1 cellular context compared by ENCODE assay signal in the genomic region with DNA sequence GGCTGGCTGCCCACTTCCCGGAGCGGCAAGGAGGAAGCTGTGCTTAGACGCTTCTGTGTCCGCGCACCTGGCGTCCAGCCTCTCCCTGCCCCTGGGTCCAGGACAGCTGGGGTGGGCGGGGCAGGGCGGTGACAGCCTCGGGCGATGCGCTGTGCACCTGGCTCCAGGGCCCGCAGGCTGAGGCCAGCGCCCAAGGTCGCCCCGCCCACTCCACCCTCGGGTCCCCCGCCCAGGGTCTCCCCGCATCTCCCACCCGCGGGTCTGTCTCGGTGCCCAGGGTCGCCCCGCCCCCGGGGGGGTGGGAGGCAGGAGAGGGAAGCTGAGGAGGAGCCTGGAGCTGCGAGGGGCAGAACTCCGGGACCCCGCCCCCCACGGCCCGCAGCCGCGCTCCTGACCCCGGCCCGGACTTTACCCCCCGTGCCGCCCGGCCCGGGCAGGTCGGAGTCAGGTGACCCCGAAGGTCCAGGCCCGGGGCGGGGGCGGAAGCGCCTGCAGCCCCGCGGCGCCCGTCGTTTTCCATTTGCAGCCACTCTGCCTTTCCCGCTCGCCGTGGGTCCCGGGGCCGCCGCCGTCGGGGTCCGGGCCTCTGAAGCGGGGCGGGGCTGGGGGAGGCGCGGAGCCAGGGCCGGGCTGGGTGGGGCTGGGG.
A peak's percentile ranks its signal among the peaks of the same experiment; 100 is the strongest.
TF ChIP-seq lines count a peak whose summit lies in the region.

A gene with protein sequence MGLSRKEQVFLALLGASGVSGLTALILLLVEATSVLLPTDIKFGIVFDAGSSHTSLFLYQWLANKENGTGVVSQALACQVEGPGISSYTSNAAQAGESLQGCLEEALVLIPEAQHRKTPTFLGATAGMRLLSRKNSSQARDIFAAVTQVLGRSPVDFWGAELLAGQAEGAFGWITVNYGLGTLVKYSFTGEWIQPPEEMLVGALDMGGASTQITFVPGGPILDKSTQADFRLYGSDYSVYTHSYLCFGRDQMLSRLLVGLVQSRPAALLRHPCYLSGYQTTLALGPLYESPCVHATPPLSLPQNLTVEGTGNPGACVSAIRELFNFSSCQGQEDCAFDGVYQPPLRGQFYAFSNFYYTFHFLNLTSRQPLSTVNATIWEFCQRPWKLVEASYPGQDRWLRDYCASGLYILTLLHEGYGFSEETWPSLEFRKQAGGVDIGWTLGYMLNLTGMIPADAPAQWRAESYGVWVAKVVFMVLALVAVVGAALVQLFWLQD (minus strand): TSS at position 69 of the 646 bp plus-strand sequence. CDS start 3,072 bp downstream, outside the sequence.

TF ChIP-seq in HepG2, 621 proteins besides CTCF, POLR2A, EP300 and RAD21 (continued from another document and continues in another):
- TF ChIP-seq, protein P1, sequence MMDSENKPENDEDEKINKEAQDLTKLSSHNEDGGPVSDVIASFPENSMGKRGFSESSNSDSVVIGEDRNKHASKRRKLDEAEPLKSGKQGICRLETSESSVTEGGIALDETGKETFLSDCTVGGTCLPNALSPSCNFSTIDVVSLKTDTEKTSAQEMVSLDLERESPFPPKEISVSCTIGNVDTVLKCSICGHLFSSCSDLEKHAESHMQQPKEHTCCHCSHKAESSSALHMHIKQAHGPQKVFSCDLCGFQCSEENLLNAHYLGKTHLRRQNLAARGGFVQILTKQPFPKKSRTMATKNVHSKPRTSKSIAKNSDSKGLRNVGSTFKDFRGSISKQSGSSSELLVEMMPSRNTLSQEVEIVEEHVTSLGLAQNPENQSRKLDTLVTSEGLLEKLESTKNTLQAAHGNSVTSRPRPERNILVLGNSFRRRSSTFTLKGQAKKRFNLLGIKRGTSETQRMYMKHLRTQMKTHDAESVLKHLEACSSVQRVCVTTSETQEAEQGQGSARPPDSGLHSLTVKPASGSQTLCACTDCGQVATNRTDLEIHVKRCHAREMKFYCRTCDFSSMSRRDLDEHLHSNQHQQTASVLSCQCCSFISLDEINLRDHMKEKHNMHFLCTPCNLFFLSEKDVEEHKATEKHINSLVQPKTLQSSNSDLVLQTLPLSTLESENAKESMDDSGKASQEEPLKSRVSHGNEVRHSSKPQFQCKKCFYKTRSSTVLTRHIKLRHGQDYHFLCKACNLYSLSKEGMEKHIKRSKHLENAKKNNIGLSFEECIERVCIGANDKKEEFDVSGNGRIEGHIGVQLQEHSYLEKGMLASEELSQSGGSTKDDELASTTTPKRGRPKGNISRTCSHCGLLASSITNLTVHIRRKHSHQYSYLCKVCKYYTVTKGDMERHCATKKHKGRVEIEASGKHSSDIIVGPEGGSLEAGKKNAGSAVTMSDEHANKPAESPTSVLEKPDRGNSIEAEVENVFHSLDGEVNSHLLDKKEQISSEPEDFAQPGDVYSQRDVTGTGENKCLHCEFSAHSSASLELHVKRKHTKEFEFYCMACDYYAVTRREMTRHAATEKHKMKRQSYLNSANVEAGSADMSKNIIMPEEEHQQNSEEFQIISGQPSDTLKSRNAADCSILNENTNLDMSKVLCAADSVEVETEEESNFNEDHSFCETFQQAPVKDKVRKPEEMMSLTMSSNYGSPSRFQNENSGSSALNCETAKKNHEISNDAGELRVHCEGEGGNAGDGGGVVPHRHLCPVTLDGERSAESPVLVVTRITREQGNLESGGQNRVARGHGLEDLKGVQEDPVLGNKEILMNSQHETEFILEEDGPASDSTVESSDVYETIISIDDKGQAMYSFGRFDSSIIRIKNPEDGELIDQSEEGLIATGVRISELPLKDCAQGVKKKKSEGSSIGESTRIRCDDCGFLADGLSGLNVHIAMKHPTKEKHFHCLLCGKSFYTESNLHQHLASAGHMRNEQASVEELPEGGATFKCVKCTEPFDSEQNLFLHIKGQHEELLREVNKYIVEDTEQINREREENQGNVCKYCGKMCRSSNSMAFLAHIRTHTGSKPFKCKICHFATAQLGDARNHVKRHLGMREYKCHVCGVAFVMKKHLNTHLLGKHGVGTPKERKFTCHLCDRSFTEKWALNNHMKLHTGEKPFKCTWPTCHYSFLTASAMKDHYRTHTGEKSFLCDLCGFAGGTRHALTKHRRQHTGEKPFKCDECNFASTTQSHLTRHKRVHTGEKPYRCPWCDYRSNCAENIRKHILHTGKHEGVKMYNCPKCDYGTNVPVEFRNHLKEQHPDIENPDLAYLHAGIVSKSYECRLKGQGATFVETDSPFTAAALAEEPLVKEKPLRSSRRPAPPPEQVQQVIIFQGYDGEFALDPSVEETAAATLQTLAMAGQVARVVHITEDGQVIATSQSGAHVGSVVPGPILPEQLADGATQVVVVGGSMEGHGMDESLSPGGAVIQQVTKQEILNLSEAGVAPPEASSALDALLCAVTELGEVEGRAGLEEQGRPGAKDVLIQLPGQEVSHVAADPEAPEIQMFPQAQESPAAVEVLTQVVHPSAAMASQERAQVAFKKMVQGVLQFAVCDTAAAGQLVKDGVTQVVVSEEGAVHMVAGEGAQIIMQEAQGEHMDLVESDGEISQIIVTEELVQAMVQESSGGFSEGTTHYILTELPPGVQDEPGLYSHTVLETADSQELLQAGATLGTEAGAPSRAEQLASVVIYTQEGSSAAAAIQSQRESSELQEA (CRISPR knock-in tag; IDR thresholded peaks at IDR 0.05; ENCODE audit: not compliant biosample characterization): no peak
- TF ChIP-seq ATAD3A (CRISPR knock-in tag; IDR thresholded peaks at IDR 0.05) (no peak), PRMT3 (CRISPR knock-in tag; IDR thresholded peaks at IDR 0.05; ENCODE audit: borderline replicate concordance, low read depth) (no peak), FOXC1 (CRISPR knock-in tag; IDR thresholded peaks at IDR 0.05; ENCODE audit: borderline replicate concordance) (peak; percentile 80; the same call in 1 of the 2 replicates), ZSCAN25 (CRISPR knock-in tag; IDR thresholded peaks at IDR 0.05) (peak; percentile 24; the same call in 1 of the 2 replicates), ESRRA (CRISPR knock-in tag; IDR thresholded peaks at IDR 0.05; ENCODE audit: low read depth) (peak; percentile 95), GABPB1 (CRISPR knock-in tag; IDR thresholded peaks at IDR 0.05) (peak; percentile 77), ZNF629 (CRISPR knock-in tag; conservative IDR thresholded peaks at IDR 0.05) (no peak), SIX4 (CRISPR knock-in tag; IDR thresholded peaks at IDR 0.05) (0 out of 2 replicates have a peak, but pooled peaks have one; percentile 26), MYNN (CRISPR knock-in tag; IDR thresholded peaks at IDR 0.05; ENCODE audit: low read depth) (no peak), ELF1 (CRISPR knock-in tag; IDR thresholded peaks at IDR 0.05) (peak; percentile 52), ZNF17 (CRISPR knock-in tag; IDR thresholded peaks at IDR 0.05) (no peak), ZNF180 (CRISPR knock-in tag; IDR thresholded peaks at IDR 0.05; ENCODE audit: borderline replicate concordance, low read depth) (no peak), ZBTB20 (CRISPR knock-in tag; IDR thresholded peaks at IDR 0.05; ENCODE audit: borderline replicate concordance, low read depth) (no peak), ZNF121 (CRISPR knock-in tag; IDR thresholded peaks at IDR 0.05) (peak; percentile 78), ZNF329 (CRISPR knock-in tag; IDR thresholded peaks at IDR 0.05; ENCODE audit: low read depth) (no peak), NFE2 (CRISPR knock-in tag; IDR thresholded peaks at IDR 0.05) (no peak), STAG1 (CRISPR knock-in tag; IDR thresholded peaks at IDR 0.05) (no peak; the same call in 1 of the 2 replicates), PHB2 (IDR thresholded peaks at IDR 0.05; ENCODE audit: partially characterized antibody) (no peak), ZNF333 (CRISPR knock-in tag; IDR thresholded peaks at IDR 0.05; ENCODE audit: borderline replicate concordance) (no peak), ZNF232 (CRISPR knock-in tag; IDR thresholded peaks at IDR 0.05; ENCODE audit: borderline replicate concordance) (no peak), ZNF160 (CRISPR knock-in tag; IDR thresholded peaks at IDR 0.05) (no peak), ELF4 (CRISPR knock-in tag; IDR thresholded peaks at IDR 0.05; ENCODE audit: borderline replicate concordance) (no peak), MXD4 (CRISPR knock-in tag; IDR thresholded peaks at IDR 0.05) (0 out of 2 replicates have a peak, but pooled peaks have one; percentile 47), ZNF510 (CRISPR knock-in tag; IDR thresholded peaks at IDR 0.05; ENCODE audit: low read depth) (no peak), ZNF850 (CRISPR knock-in tag; conservative IDR thresholded peaks at IDR 0.05) (no peak), TGIF2 (CRISPR knock-in tag; IDR thresholded peaks at IDR 0.05) (peak; percentile 82; the same call in 1 of the 2 replicates), RFXANK (CRISPR knock-in tag; IDR thresholded peaks at IDR 0.05) (no peak), ZNF674 (CRISPR knock-in tag; IDR thresholded peaks at IDR 0.05; ENCODE audit: low read depth) (no peak), ZNF564 (CRISPR knock-in tag; IDR thresholded peaks at IDR 0.05) (no peak), MYC (CRISPR knock-in tag; IDR thresholded peaks at IDR 0.05; ENCODE audit: borderline replicate concordance) (peak; percentile 49; the same call in 1 of the 2 replicates), GLI4 (CRISPR knock-in tag; IDR thresholded peaks at IDR 0.05; ENCODE audit: borderline replicate concordance) (no peak)
- TF ChIP-seq, protein P2, sequence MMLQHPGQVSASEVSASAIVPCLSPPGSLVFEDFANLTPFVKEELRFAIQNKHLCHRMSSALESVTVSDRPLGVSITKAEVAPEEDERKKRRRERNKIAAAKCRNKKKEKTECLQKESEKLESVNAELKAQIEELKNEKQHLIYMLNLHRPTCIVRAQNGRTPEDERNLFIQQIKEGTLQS (CRISPR knock-in tag; IDR thresholded peaks at IDR 0.05): no peak; the same call in 1 of the 2 replicates
- TF ChIP-seq, protein P3, sequence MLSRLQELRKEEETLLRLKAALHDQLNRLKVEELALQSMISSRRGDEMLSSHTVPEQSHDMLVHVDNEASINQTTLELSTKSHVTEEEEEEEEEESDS (CRISPR knock-in tag; IDR thresholded peaks at IDR 0.05; ENCODE audit: borderline replicate concordance): no peak
- TF ChIP-seq, protein P4, sequence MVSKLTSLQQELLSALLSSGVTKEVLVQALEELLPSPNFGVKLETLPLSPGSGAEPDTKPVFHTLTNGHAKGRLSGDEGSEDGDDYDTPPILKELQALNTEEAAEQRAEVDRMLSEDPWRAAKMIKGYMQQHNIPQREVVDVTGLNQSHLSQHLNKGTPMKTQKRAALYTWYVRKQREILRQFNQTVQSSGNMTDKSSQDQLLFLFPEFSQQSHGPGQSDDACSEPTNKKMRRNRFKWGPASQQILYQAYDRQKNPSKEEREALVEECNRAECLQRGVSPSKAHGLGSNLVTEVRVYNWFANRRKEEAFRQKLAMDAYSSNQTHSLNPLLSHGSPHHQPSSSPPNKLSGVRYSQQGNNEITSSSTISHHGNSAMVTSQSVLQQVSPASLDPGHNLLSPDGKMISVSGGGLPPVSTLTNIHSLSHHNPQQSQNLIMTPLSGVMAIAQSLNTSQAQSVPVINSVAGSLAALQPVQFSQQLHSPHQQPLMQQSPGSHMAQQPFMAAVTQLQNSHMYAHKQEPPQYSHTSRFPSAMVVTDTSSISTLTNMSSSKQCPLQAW (CRISPR knock-in tag; IDR thresholded peaks at IDR 0.05): peak; percentile 89
- TF ChIP-seq, protein P5, sequence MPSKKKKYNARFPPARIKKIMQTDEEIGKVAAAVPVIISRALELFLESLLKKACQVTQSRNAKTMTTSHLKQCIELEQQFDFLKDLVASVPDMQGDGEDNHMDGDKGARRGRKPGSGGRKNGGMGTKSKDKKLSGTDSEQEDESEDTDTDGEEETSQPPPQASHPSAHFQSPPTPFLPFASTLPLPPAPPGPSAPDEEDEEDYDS (CRISPR knock-in tag; IDR thresholded peaks at IDR 0.05): 0 out of 2 replicates have a peak, but pooled peaks have one; percentile 23
- TF ChIP-seq, protein P6, sequence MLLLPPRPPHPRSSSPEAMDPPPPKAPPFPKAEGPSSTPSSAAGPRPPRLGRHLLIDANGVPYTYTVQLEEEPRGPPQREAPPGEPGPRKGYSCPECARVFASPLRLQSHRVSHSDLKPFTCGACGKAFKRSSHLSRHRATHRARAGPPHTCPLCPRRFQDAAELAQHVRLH (CRISPR knock-in tag; IDR thresholded peaks at IDR 0.05; ENCODE audit: borderline replicate concordance, low read depth): 0 out of 2 replicates have a peak, but pooled peaks have one; percentile 33
- TF ChIP-seq, protein P7, sequence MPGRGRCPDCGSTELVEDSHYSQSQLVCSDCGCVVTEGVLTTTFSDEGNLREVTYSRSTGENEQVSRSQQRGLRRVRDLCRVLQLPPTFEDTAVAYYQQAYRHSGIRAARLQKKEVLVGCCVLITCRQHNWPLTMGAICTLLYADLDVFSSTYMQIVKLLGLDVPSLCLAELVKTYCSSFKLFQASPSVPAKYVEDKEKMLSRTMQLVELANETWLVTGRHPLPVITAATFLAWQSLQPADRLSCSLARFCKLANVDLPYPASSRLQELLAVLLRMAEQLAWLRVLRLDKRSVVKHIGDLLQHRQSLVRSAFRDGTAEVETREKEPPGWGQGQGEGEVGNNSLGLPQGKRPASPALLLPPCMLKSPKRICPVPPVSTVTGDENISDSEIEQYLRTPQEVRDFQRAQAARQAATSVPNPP (CRISPR knock-in tag; IDR thresholded peaks at IDR 0.05): no peak
- TF ChIP-seq, protein P8, sequence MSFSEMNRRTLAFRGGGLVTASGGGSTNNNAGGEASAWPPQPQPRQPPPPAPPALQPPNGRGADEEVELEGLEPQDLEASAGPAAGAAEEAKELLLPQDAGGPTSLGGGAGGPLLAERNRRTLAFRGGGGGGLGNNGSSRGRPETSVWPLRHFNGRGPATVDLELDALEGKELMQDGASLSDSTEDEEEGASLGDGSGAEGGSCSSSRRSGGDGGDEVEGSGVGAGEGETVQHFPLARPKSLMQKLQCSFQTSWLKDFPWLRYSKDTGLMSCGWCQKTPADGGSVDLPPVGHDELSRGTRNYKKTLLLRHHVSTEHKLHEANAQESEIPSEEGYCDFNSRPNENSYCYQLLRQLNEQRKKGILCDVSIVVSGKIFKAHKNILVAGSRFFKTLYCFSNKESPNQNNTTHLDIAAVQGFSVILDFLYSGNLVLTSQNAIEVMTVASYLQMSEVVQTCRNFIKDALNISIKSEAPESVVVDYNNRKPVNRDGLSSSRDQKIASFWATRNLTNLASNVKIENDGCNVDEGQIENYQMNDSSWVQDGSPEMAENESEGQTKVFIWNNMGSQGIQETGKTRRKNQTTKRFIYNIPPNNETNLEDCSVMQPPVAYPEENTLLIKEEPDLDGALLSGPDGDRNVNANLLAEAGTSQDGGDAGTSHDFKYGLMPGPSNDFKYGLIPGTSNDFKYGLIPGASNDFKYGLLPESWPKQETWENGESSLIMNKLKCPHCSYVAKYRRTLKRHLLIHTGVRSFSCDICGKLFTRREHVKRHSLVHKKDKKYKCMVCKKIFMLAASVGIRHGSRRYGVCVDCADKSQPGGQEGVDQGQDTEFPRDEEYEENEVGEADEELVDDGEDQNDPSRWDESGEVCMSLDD (CRISPR knock-in tag; IDR thresholded peaks at IDR 0.05; ENCODE audit: borderline replicate concordance): peak; percentile 38; the same call in 1 of the 2 replicates
- TF ChIP-seq, protein P9, sequence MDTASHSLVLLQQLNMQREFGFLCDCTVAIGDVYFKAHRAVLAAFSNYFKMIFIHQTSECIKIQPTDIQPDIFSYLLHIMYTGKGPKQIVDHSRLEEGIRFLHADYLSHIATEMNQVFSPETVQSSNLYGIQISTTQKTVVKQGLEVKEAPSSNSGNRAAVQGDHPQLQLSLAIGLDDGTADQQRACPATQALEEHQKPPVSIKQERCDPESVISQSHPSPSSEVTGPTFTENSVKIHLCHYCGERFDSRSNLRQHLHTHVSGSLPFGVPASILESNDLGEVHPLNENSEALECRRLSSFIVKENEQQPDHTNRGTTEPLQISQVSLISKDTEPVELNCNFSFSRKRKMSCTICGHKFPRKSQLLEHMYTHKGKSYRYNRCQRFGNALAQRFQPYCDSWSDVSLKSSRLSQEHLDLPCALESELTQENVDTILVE (CRISPR knock-in tag; IDR thresholded peaks at IDR 0.05): peak; percentile 89; the same call in 1 of the 2 replicates
